19 cellular contexts compared by ENCODE assay signal in the genomic region with DNA sequence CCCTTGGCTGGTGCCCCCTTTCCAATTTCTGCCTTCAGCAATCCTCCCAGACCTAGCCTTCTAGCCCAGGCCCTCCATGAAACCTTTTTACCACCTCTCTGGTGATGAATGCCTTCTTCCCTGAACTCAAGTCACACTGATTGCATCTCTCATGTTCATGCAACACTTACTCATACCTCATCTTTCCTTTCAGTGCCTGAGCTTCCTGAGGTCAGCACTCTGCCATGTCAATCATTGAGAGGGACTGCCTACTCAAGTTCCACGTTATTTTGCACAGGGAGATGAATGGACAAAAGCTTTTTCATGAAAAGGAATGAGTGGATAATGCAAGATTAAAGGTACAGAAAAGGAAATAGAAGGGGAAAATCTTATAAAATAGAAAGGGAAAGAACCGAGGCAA.
DNase-seq lines count a peak whose midpoint lies in the region; ATAC-seq, FAIRE-seq and TF ChIP-seq lines count a peak whose summit lies in the region.
"Had no signal": no experiment of that assay in that cellular context is flagged by ENCODE, and none has a peak within 500 bp of the region (broad histone marks: within the 10 kb centered on the region; RNA-seq: fewer than 3 reads in every experiment).

No MANE protein-coding gene starts in this region.

- peaks cover 20% of the 10 kb centered on the region for H3K27me3 Mint-ChIP-seq in stimulated activated naive CD8-positive, alpha-beta T cell treated with anti-CD3 and anti-CD28 coated beads, Interleukin-15, amount 100 ng/mL, for 72 hours
- H3K27me3 Mint-ChIP-seq in astrocyte (ENCODE audit: low read depth, unreplicated experiment) = peaks cover 2% of the 10 kb centered on the region

- no peaks in the 10 kb centered on the region for H4K20me1 ChIP-seq in astrocyte (ENCODE audit: insufficient read depth, low read length)

- H3K9ac ChIP-seq in astrocyte (ENCODE audit: low read length) = no peak overlapping the region
- H3K9ac ChIP-seq: GM23248, KMS-11 had no signal

- H3K4me1 ChIP-seq in astrocyte (ENCODE audit: insufficient read depth, low read length) = no peaks in the 10 kb centered on the region

- no peaks in the 10 kb centered on the region for H3K79me2 ChIP-seq in astrocyte (ENCODE audit: insufficient read depth, low read length)

- no peak overlapping the region for H3K4me2 ChIP-seq in astrocyte (ENCODE audit: low read length)
- H3K4me2 ChIP-seq: KMS-11 had no signal

- no peak for TF ChIP-seq CTCF in astrocyte (IDR thresholded peaks at IDR 0.05; ENCODE audit: insufficient read depth, low read depth, low read length)

- peak; percentile 42 for ATAC-seq in stimulated activated naive CD8-positive, alpha-beta T cell treated with anti-CD3 and anti-CD28 coated beads, Interleukin-15, Interleukin-2, amounts not matched to agents 100 U/mL and 50 U/mL, for 24 hours
- no peak for ATAC-seq in stimulated activated naive CD8-positive, alpha-beta T cell treated with anti-CD3 and anti-CD28 coated beads, Interleukin-15, amount 100 ng/mL, for 72 hours
- ATAC-seq in esophagus mucosa (peak; percentile 48), GM19395 (IDR thresholded peaks at IDR 0.05; ENCODE audit: unreplicated experiment) (no peak)

- peaks cover 15% of the 10 kb centered on the region for H3K27me3 ChIP-seq in astrocyte (ENCODE audit: insufficient read depth, low read length)

- DNase-seq in stimulated activated naive CD8-positive, alpha-beta T cell treated with anti-CD3 and anti-CD28 coated beads, Interleukin-15, Interleukin-2, amounts not matched to agents 100 U/mL and 50 U/mL, for 24 hours = no peak
- DNase-seq in stimulated activated naive CD8-positive, alpha-beta T cell treated with anti-CD3 and anti-CD28 coated beads, Interleukin-15, amount 100 ng/mL, for 72 hours = no peak
- DNase-seq in astrocyte (ENCODE audit: low read depth) (no peak), NCI-H2171 (lab: John Stamatoyannopoulos, UW) (no peak), HPDE6-E6E7 (ENCODE audit: extremely low spot score) (no peak)
- DNase-seq: CD4-positive, CD25-positive, alpha-beta regulatory T cell; COR-L47; DMS79 treated with DMSO at 0.1 percent for 48 hours; GM23248; H9; NCI-H1105; NCI-H146; NCI-H2029 treated with DMSO at 0.1 percent for 48 hours; NCI-H446; NCI-H526 treated with DMSO at 0.1 percent for 48 hours; SHP77 had no signal

- no peak overlapping the region for H3K4me3 Mint-ChIP-seq in stimulated activated naive CD8-positive, alpha-beta T cell treated with anti-CD3 and anti-CD28 coated beads, Interleukin-15, amount 100 ng/mL, for 72 hours
- H3K4me3 Mint-ChIP-seq in astrocyte (ENCODE audit: unreplicated experiment) = no peak overlapping the region
- H3K4me3 Mint-ChIP-seq: CD4-positive, CD25-positive, alpha-beta regulatory T cell; H9 had no signal

- H3K27ac Mint-ChIP-seq in stimulated activated naive CD8-positive, alpha-beta T cell treated with anti-CD3 and anti-CD28 coated beads, Interleukin-15, amount 100 ng/mL, for 72 hours = no peak overlapping the region
- peak overlapping the region; percentile 36 for H3K27ac Mint-ChIP-seq in astrocyte (ENCODE audit: unreplicated experiment)
- H3K27ac Mint-ChIP-seq: CD4-positive, CD25-positive, alpha-beta regulatory T cell; H9 had no signal

- H3K4me3 ChIP-seq in astrocyte (ENCODE audit: insufficient read depth, low read depth, low read length) = no peak overlapping the region
- H3K4me3 ChIP-seq: GM23248 had no signal

- H3K4me1 Mint-ChIP-seq in stimulated activated naive CD8-positive, alpha-beta T cell treated with anti-CD3 and anti-CD28 coated beads, Interleukin-15, amount 100 ng/mL, for 72 hours = no peaks in the 10 kb centered on the region
- peaks cover 9% of the 10 kb centered on the region for H3K4me1 Mint-ChIP-seq in astrocyte (ENCODE audit: low read depth, unreplicated experiment)
- H3K4me1 Mint-ChIP-seq: CD4-positive, CD25-positive, alpha-beta regulatory T cell; H9 had no signal

- no peaks in the 10 kb centered on the region for H3K36me3 Mint-ChIP-seq in astrocyte (ENCODE audit: low read depth, unreplicated experiment)
- H3K36me3 Mint-ChIP-seq: CD4-positive, CD25-positive, alpha-beta regulatory T cell had no signal

- H2AFZ ChIP-seq in astrocyte (ENCODE audit: low read depth, low read length) = no peak overlapping the region
- H2AFZ ChIP-seq: GM23248 had no signal

- no peak for FAIRE-seq in astrocyte (lab: Jason Lieb, UNC)

- no peaks in the 10 kb centered on the region for H3K9me3 Mint-ChIP-seq in stimulated activated naive CD8-positive, alpha-beta T cell treated with anti-CD3 and anti-CD28 coated beads, Interleukin-15, amount 100 ng/mL, for 72 hours
- H3K9me3 Mint-ChIP-seq in astrocyte (ENCODE audit: unreplicated experiment) = peaks cover 7% of the 10 kb centered on the region
- H3K9me3 Mint-ChIP-seq: CD4-positive, CD25-positive, alpha-beta regulatory T cell had no signal

- H3K9me3 ChIP-seq in astrocyte (ENCODE audit: insufficient read depth, low read depth, low read length) = no peaks in the 10 kb centered on the region

- H3K36me3 ChIP-seq in astrocyte (ENCODE audit: insufficient read depth, low read length) = no peaks in the 10 kb centered on the region

- H3K27ac ChIP-seq in astrocyte (ENCODE audit: low read depth, low read length) = no peak overlapping the region
- H3K27ac ChIP-seq: GM23248, KMS-11 had no signal

Comparison
In these comparisons a context has a peak if more than half of its experiments do, and no peak if none do; other contexts are left out.
1. ATAC-seq: peak in stimulated activated naive CD8-positive, alpha-beta T cell treated with anti-CD3 and anti-CD28 coated beads, Interleukin-15, Interleukin-2, amounts not matched to agents 100 U/mL and 50 U/mL, for 24 hours (single experiment) and esophagus mucosa (single experiment); none in stimulated activated naive CD8-positive, alpha-beta T cell treated with anti-CD3 and anti-CD28 coated beads, Interleukin-15, amount 100 ng/mL, for 72 hours (single experiment) and GM19395 (single experiment).